Comparison of ENCODE assay signal across 9 cellular contexts in genomic region chr11:72012897-72013721, GRCh38. TPM values are rescaled to one million over a fixed set of nuclear protein-coding genes. Genes with fewer than 3 reads are reported as not detected.
A peak's percentile ranks its signal among the peaks of the same experiment; 100 is the strongest.
DNase-seq lines count a peak whose midpoint lies in the region; ATAC-seq, FAIRE-seq and TF ChIP-seq lines count a peak whose summit lies in the region.
"Had no signal": no experiment of that assay in that cellular context is flagged by ENCODE, and none has a peak within 500 bp of the region (broad histone marks: within the 10 kb centered on the region; RNA-seq: fewer than 3 reads in every experiment).

No MANE protein-coding gene starts in this region.

- 71 to 84% methylated on average over 33 of the region's 33 CpGs for WGBS in lung, 2 donors

- H3K9me3 ChIP-seq in lung (ENCODE audit: control insufficient read depth in 2 of 2, insufficient read depth in 1 of 2, low read length in 1 of 2) (no peaks in the 10 kb centered on the region), thoracic aorta (no peaks in the 10 kb centered on the region)

- H3K27ac ChIP-seq in dorsolateral prefrontal cortex (peak overlapping the region; percentile 45 to 92 (median 83)), lung (ENCODE audit: low read depth in 1 of 2, low read length in 1 of 2) (peak overlapping the region in 1 of 2 donors; percentile 77), thoracic aorta (peak overlapping the region; percentile 49 to 74)

- DNase-seq in NCI-H226 (peak; percentile 97), dorsolateral prefrontal cortex (peak in 7 of 10 donors; percentile 50 to 77 (median 68)), lung (ENCODE audit: low spot score) (peak; percentile 75), thoracic aorta (ENCODE audit: low spot score) (no peak), RCC 7860 (ENCODE audit: low spot score) (no peak)
- DNase-seq in effector memory CD8-positive, alpha-beta T cell, result no peak
- no peak for DNase-seq in stimulated activated CD4-positive, alpha-beta T cell treated with anti-CD3 and anti-CD28 coated beads, Interleukin-12 subunit alpha, Interleukin-12 subunit beta, amount 100 ng/mL, for 4 hours
- DNase-seq: NCI-H2081 had no signal

- no peaks in the 10 kb centered on the region for H3K27me3 Mint-ChIP-seq in effector memory CD8-positive, alpha-beta T cell

- peaks cover 83% of the 10 kb centered on the region for H3K36me3 Mint-ChIP-seq in effector memory CD8-positive, alpha-beta T cell (ENCODE audit: insufficient read depth)

- H3K27ac Mint-ChIP-seq in effector memory CD8-positive, alpha-beta T cell, result peak overlapping the region in 1 of 2 donors; percentile 36

- H3K4me3 Mint-ChIP-seq in effector memory CD8-positive, alpha-beta T cell, result no peak overlapping the region

- no peaks in the 10 kb centered on the region for H3K9me3 Mint-ChIP-seq in effector memory CD8-positive, alpha-beta T cell

- intact Hi-C loops in dorsolateral prefrontal cortex (cut with DNase I), result loop anchor here (5.0 to 10.0 kb wide), 4 partner anchors 36 to 422 kb away; partner anchors contain the start of genes CLPB (in 1 of the 2), RNF121 (in 1 of the 2) and XNDC1N (in 1 of the 2)

- ATAC-seq in lung (ENCODE audit: insufficient read depth, low FRiP score) (peak; percentile 68), thoracic aorta (ENCODE audit: insufficient number of reproducible peaks, low FRiP score, low read depth) (no peak)
- no peak for ATAC-seq in effector memory CD8-positive, alpha-beta T cell (replicated peaks)
- ATAC-seq: GM12878 had no signal

- FAIRE-seq in RCC 7860 (lab: Jason Lieb, UNC), result no peak
- FAIRE-seq: GM12878 had no signal

- peaks cover 0 to 2% of the 10 kb centered on the region in 2 donors for H3K4me1 ChIP-seq in lung (ENCODE audit: control insufficient read depth in 2 of 2, insufficient read depth in 2 of 2, low read length in 2 of 2)
- H3K4me1 ChIP-seq in thoracic aorta (ENCODE audit: control insufficient read depth in 1 of 2, low read depth in 2 of 2), result peaks cover 23 to 49% of the 10 kb centered on the region in 2 donors

- H3K4me1 Mint-ChIP-seq in effector memory CD8-positive, alpha-beta T cell (ENCODE audit: low read depth in 2 of 2), result peaks cover 9 to 16% of the 10 kb centered on the region in 2 donors

- peak in 18 of 56 donors; percentile 10 to 52 (median 23) for TF ChIP-seq CTCF in dorsolateral prefrontal cortex (IDR thresholded peaks at IDR 0.05 in 54 of 56, conservative IDR thresholded peaks at IDR 0.05 in 2 of 56; ENCODE audit: low read depth in 1 of 56, partially characterized antibody in 56 of 56)
- no peak for TF ChIP-seq CTCF in lung (IDR thresholded peaks at IDR 0.05; ENCODE audit: control extremely low read depth, extremely low read depth)
- TF ChIP-seq CTCF in thoracic aorta (IDR thresholded peaks at IDR 0.05), result peak; percentile 22

- H3K27me3 ChIP-seq in dorsolateral prefrontal cortex, result no peaks in the 10 kb centered on the region
- no peaks in the 10 kb centered on the region for H3K27me3 ChIP-seq in lung (ENCODE audit: control insufficient read depth, insufficient read depth)
- no peaks in the 10 kb centered on the region for H3K27me3 ChIP-seq in thoracic aorta (replicated peaks; ENCODE audit: insufficient read depth)

- H3K4me3 ChIP-seq in dorsolateral prefrontal cortex (peak overlapping the region in 12 of 59 donors; percentile 0 to 31 (median 18)), lung (no peak overlapping the region), thoracic aorta (peak overlapping the region; percentile 14)
- H3K4me3 ChIP-seq: GM12878 had no signal

- H3K36me3 ChIP-seq in lung (ENCODE audit: control insufficient read depth in 2 of 2, insufficient read depth in 2 of 2, low read length in 2 of 2) (peaks cover 20 to 95% of the 10 kb centered on the region in 2 donors), thoracic aorta (peaks cover 93% of the 10 kb centered on the region)

RNA-seq across cellular contexts. Expression of gene IL18BP, which starts 14.4 kb away (rescaled TPM):
- total RNA-seq in dorsolateral prefrontal cortex (10 to 100 TPM in 86 of 120 experiments, 1 to 10 TPM in 34; 5.0 to 35.2 (median 12.5) TPM), lung (10 to 100 TPM in 1 of 2 donors, 1 to 10 TPM in 1; 8.6 to 24.8 TPM), thoracic aorta (10 to 100 TPM; 20.2 to 32.2 TPM)
- 10 to 100 TPM; 15.4 to 38.6 TPM for polyA plus RNA-seq in lung

Comparison
In these comparisons a context has a peak if more than half of its experiments do, and no peak if none do; other contexts are left out.
1. DNase-seq: peak in NCI-H226 (single experiment), dorsolateral prefrontal cortex (7 of 10) and lung (single experiment); none in thoracic aorta (single experiment), effector memory CD8-positive, alpha-beta T cell (0 of 3), RCC 7860 (single experiment) and stimulated activated CD4-positive, alpha-beta T cell treated with anti-CD3 and anti-CD28 coated beads, Interleukin-12 subunit alpha, Interleukin-12 subunit beta, amount 100 ng/mL, for 4 hours (single experiment).